Comparison of ENCODE assay signal across 13 cellular contexts in genomic region chr2:119864318-119864717, GRCh38.
DNase-seq lines count a peak whose midpoint lies in the region; ATAC-seq and TF ChIP-seq lines count a peak whose summit lies in the region.
"Had no signal": no experiment of that assay in that cellular context is flagged by ENCODE, and none has a peak within 500 bp of the region (broad histone marks: within the 10 kb centered on the region; RNA-seq: fewer than 3 reads in every experiment).

No MANE protein-coding gene starts in this region.

- H3K4me1 ChIP-seq in foreskin keratinocyte, result peaks cover 8% of the 10 kb centered on the region

- CTCF ChIA-PET in RWPE1 (lab: Yijun Ruan, JAX), result no interaction called here

- peak; percentile 49 for ATAC-seq in GM21423 (IDR thresholded peaks at IDR 0.05; ENCODE audit: unreplicated experiment)
- peak; percentile 60 for ATAC-seq in foreskin keratinocyte

- no peak for TF ChIP-seq CTCF in foreskin keratinocyte (conservative IDR thresholded peaks at IDR 0.05)
- TF ChIP-seq CTCF in RWPE1 (conservative IDR thresholded peaks at IDR 0.05; ENCODE audit: low read depth), result no peak

- DNase-seq in DMS53 (lab: John Stamatoyannopoulos, UW) (peak; percentile 86), NOMO-1 treated with DMSO at 0.1 percent for 48 hours (lab: John Stamatoyannopoulos, UW; ENCODE audit: unreplicated experiment) (peak; percentile 84), foreskin keratinocyte (peak in 1 of 2 donors; percentile 59), SK-N-DZ (ENCODE audit: low spot score) (no peak), RWPE1 (ENCODE audit: low spot score) (no peak), midbrain (lab: John Stamatoyannopoulos, UW) (no peak), DMS 273 (lab: John Stamatoyannopoulos, UW; ENCODE audit: unreplicated experiment) (no peak)
- DNase-seq: activated effector memory CD4-positive, alpha-beta T cell treated with anti-CD3 and anti-CD28 coated beads, Interleukin-2, amount 50 U/mL, for 16 hours; Caco-2; effector memory CD4-positive, alpha-beta T cell; NCI-H2081 treated with DMSO at 0.1 percent for 48 hours; retina had no signal

- POLR2A ChIA-PET in RWPE1 (lab: Yijun Ruan, JAX; ENCODE audit: low non-redundant PET), result no interaction called here

- no peak overlapping the region for H3K27ac ChIP-seq in foreskin keratinocyte
- H3K27ac ChIP-seq in RWPE1, result no peak overlapping the region

- no peaks in the 10 kb centered on the region for H3K27me3 ChIP-seq in foreskin keratinocyte

Comparison
In these comparisons a context has a peak if more than half of its experiments do, and no peak if none do; other contexts are left out.
1. DNase-seq: peak in DMS53 (single experiment) and NOMO-1 treated with DMSO at 0.1 percent for 48 hours (single experiment); none in SK-N-DZ (single experiment), RWPE1 (single experiment), midbrain (single experiment) and DMS 273 (single experiment).